9 cellular contexts compared by ENCODE assay signal in genomic region chr5:98827161-98827560, GRCh38. TPM values are rescaled to one million over a fixed set of nuclear protein-coding genes. Genes with fewer than 3 reads are reported as not detected.
A peak's percentile ranks its signal among the peaks of the same experiment; 100 is the strongest.
DNase-seq lines count a peak whose midpoint lies in the region; ATAC-seq and TF ChIP-seq lines count a peak whose summit lies in the region.
"Had no signal": no experiment of that assay in that cellular context is flagged by ENCODE, and none has a peak within 500 bp of the region (broad histone marks: within the 10 kb centered on the region; RNA-seq: fewer than 3 reads in every experiment).

No MANE protein-coding gene starts in this region.

- H3K9ac ChIP-seq in NT2/D1 (ENCODE audit: insufficient read length, low read depth) = no peak overlapping the region

- H3K27me3 Mint-ChIP-seq in HFFc6 (ENCODE audit: insufficient read depth) = no peaks in the 10 kb centered on the region
- H3K27me3 Mint-ChIP-seq in progenitor cell of endocrine pancreas = no peaks in the 10 kb centered on the region
- H3K27me3 Mint-ChIP-seq: CD8-positive, alpha-beta memory T cell had no signal

- TF ChIP-seq CTCF in HFFc6 (IDR thresholded peaks at IDR 0.05) (peak; percentile 85), epithelial cell of proximal tubule (conservative IDR thresholded peaks at IDR 0.05; ENCODE audit: low read depth, low read length) (peak; percentile 67), progenitor cell of endocrine pancreas (IDR thresholded peaks at IDR 0.05; ENCODE audit: unreplicated experiment) (peak; percentile 75)

- H3K27ac Mint-ChIP-seq in HFFc6 = no peak overlapping the region
- no peak overlapping the region for H3K27ac Mint-ChIP-seq in progenitor cell of endocrine pancreas
- H3K27ac Mint-ChIP-seq: CD8-positive, alpha-beta memory T cell had no signal

- H3K4me3 ChIP-seq in NT2/D1 (ENCODE audit: insufficient read length, low read depth) = no peak overlapping the region
- H3K4me3 ChIP-seq in epithelial cell of proximal tubule (ENCODE audit: low read depth, low read length) = no peak overlapping the region

- H3K36me3 ChIP-seq in NT2/D1 (ENCODE audit: insufficient read depth, insufficient read length, low read length) = no peaks in the 10 kb centered on the region

- H3K36me3 Mint-ChIP-seq in HFFc6 (ENCODE audit: low read depth) = no peaks in the 10 kb centered on the region
- no peaks in the 10 kb centered on the region for H3K36me3 Mint-ChIP-seq in progenitor cell of endocrine pancreas (ENCODE audit: insufficient read depth)

- ATAC-seq in GM18517 (IDR thresholded peaks at IDR 0.05; ENCODE audit: unreplicated experiment) = no peak

- no peak overlapping the region for H3K4me3 Mint-ChIP-seq in HFFc6
- H3K4me3 Mint-ChIP-seq in progenitor cell of endocrine pancreas (ENCODE audit: low read depth) = no peak overlapping the region
- H3K4me3 Mint-ChIP-seq: CD8-positive, alpha-beta memory T cell had no signal

- no peaks in the 10 kb centered on the region for H3K9me3 Mint-ChIP-seq in HFFc6
- H3K9me3 Mint-ChIP-seq in progenitor cell of endocrine pancreas (ENCODE audit: low read depth) = no peaks in the 10 kb centered on the region
- H3K9me3 Mint-ChIP-seq: CD8-positive, alpha-beta memory T cell had no signal

- H3K4me1 ChIP-seq in NT2/D1 (ENCODE audit: insufficient read depth, insufficient read length) = peaks cover 4% of the 10 kb centered on the region

- no peaks in the 10 kb centered on the region for H3K9me3 ChIP-seq in NT2/D1 (ENCODE audit: insufficient read depth, low read length)

- DNase-seq in NCI-H146 (lab: John Stamatoyannopoulos, UW) = peak; percentile 33
- DNase-seq in NCI-H146 treated with DMSO at 0.1 percent for 48 hours (lab: John Stamatoyannopoulos, UW; ENCODE audit: unreplicated experiment) = no peak
- DNase-seq in HFFc6 = peak; percentile 32
- DNase-seq in NT2/D1 (ENCODE audit: low read depth, low spot score) = peak; percentile 33
- DNase-seq in epithelial cell of proximal tubule (ENCODE audit: low read depth) = peak; percentile 13
- DNase-seq in progenitor cell of endocrine pancreas (ENCODE audit: low spot score, unreplicated experiment) = no peak
- DNase-seq in T-helper 1 cell = no peak

- H3K4me1 Mint-ChIP-seq in HFFc6 (ENCODE audit: low read depth) (peaks cover 10% of the 10 kb centered on the region), progenitor cell of endocrine pancreas (ENCODE audit: low read depth) (no peaks in the 10 kb centered on the region)
- H3K4me1 Mint-ChIP-seq: CD8-positive, alpha-beta memory T cell had no signal

- no peaks in the 10 kb centered on the region for H3K27me3 ChIP-seq in NT2/D1 (ENCODE audit: insufficient read depth, insufficient read length)

RNA-seq across cellular contexts. Expression of gene RGMB, which starts 53.7 kb away (rescaled TPM):
- total RNA-seq in HFFc6 (2021; fragmentation: NEBNext Ultra II Directional; extraction: Animal tissue kit (Norgen Biotek cat#: 25700)) = 100 to 1,000 TPM; 219 to 288 (median 235) TPM
- total RNA-seq in epithelial cell of proximal tubule (19.5 and 20.9 TPM in 2 replicates), progenitor cell of endocrine pancreas (20.4 and 24.4 TPM in 2 replicates)

Comparison
In these comparisons a context has a peak if more than half of its experiments do, and no peak if none do; other contexts are left out.
1. DNase-seq: peak in NCI-H146 (single experiment), HFFc6 (single experiment), NT2/D1 (single experiment) and epithelial cell of proximal tubule (single experiment); none in NCI-H146 treated with DMSO at 0.1 percent for 48 hours (single experiment), progenitor cell of endocrine pancreas (single experiment) and T-helper 1 cell (0 of 5).
2. Peak in every context shown above with its lines, with median percentiles within 50 percentile points of each other: CTCF ChIP-seq.